25 cellular contexts compared by ENCODE assay signal in the genomic region with DNA sequence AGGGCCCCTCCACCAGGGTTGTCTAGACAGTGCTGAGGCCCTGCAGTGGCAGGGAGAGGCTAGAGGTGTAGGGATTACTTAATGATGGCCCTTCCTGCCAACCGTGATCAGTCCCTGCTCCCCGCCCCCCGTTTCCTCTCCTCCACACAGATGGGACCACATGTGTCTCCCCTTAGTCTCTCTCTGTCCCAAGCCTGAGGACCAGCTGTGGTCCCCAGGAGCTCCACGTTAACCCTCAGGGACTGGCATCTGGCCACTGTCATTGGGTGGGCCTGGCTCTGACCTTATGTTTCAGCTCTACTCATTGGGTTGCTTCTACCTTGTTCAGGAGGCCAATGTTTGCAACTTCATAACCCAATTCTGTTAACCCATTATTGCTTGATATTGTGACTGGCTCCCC.
"Had no signal": no experiment of that assay in that cellular context is flagged by ENCODE, and none has a peak within 500 bp of the region (broad histone marks: within the 10 kb centered on the region; RNA-seq: fewer than 3 reads in every experiment).

No MANE protein-coding gene starts in this region.

- ATAC-seq: activated CD4-positive, alpha-beta T cell treated with anti-CD3 and anti-CD28 coated beads for 36 hours; effector memory CD8-positive, alpha-beta T cell; gastroesophageal sphincter; T-helper 17 cell had no signal

- H3K27me3 ChIP-seq: adrenal gland, ascending aorta, brain microvascular endothelial cell, colonic mucosa, dorsolateral prefrontal cortex, gastroesophageal sphincter, heart left ventricle, neutrophil, ovary, stomach had no signal

- H3K27ac ChIP-seq: adrenal gland, ascending aorta, brain microvascular endothelial cell, colonic mucosa, dorsolateral prefrontal cortex, gastroesophageal sphincter, heart left ventricle, neutrophil, ovary, prostate gland, stomach had no signal

- H3K4me1 Mint-ChIP-seq: activated CD4-positive, alpha-beta T cell treated with anti-CD3 and anti-CD28 coated beads for 36 hours; activated naive CD4-positive, alpha-beta T cell treated with anti-CD3 and anti-CD28 coated beads, Interleukin-2, amount 50 U/mL, for 24 hours had no signal

- H3K9me3 Mint-ChIP-seq: activated B cell treated with CpG ODN at 0.5 μM for 24 hours; activated naive CD4-positive, alpha-beta T cell treated with anti-CD3 and anti-CD28 coated beads, Interleukin-2, amount 50 U/mL, for 24 hours; effector memory CD8-positive, alpha-beta T cell; natural killer cell treated with Interleukin-12 subunit alpha and Interleukin-12 subunit beta and Interleukin-15 and Interleukin-18, amount 100 ng/mL, for 72 hours; type B pancreatic cell had no signal

- H3K27me3 Mint-ChIP-seq: activated naive CD4-positive, alpha-beta T cell treated with anti-CD3 and anti-CD28 coated beads, Interleukin-2, amount 50 U/mL, for 24 hours had no signal

- H3K4me1 ChIP-seq: adrenal gland, colonic mucosa, gastroesophageal sphincter, prostate gland, stomach had no signal

- FAIRE-seq: islet of Langerhans had no signal

- H3K27ac Mint-ChIP-seq: activated B cell treated with CpG ODN at 0.5 μM for 24 hours; activated CD4-positive, alpha-beta T cell treated with anti-CD3 and anti-CD28 coated beads for 36 hours; activated naive CD4-positive, alpha-beta T cell treated with anti-CD3 and anti-CD28 coated beads, Interleukin-2, amount 50 U/mL, for 24 hours; memory B cell; natural killer cell treated with Interleukin-12 subunit alpha and Interleukin-12 subunit beta and Interleukin-15 and Interleukin-18, amount 100 ng/mL, for 72 hours; T-helper 17 cell; type B pancreatic cell had no signal

- H3K9me3 ChIP-seq: adrenal gland, ascending aorta, colonic mucosa, gastroesophageal sphincter, heart left ventricle, neutrophil, ovary, prostate gland, stomach had no signal

- H3K4me3 ChIP-seq: adrenal gland, ascending aorta, colonic mucosa, dorsolateral prefrontal cortex, gastroesophageal sphincter, heart left ventricle, ovary, prostate gland, stomach had no signal

- DNase-seq: activated B cell treated with CpG ODN at 0.5 μM for 24 hours; activated CD4-positive, alpha-beta T cell treated with anti-CD3 and anti-CD28 coated beads for 36 hours; activated CD4-positive, alpha-beta T cell treated with anti-CD3 and anti-CD28 coated beads, Interleukin-2, amount 50 U/mL, for 48 hours; activated effector memory CD4-positive, alpha-beta T cell treated with anti-CD3 and anti-CD28 coated beads, Interleukin-2, amount 50 U/mL, for 16 hours; brain microvascular endothelial cell; central memory CD4-positive, alpha-beta T cell; colonic mucosa; dorsolateral prefrontal cortex; effector memory CD8-positive, alpha-beta T cell; left cardiac atrium; ovary; stimulated activated CD4-positive, alpha-beta T cell treated with anti-CD3 and anti-CD28 coated beads, Interleukin-4, amount 100 ng/mL, for 24 hours; stomach; T-helper 17 cell had no signal

- H3K36me3 Mint-ChIP-seq: natural killer cell treated with Interleukin-12 subunit alpha and Interleukin-12 subunit beta and Interleukin-15 and Interleukin-18, amount 100 ng/mL, for 72 hours had no signal

- H3K4me3 Mint-ChIP-seq: activated B cell treated with CpG ODN at 0.5 μM for 24 hours; activated CD4-positive, alpha-beta T cell treated with anti-CD3 and anti-CD28 coated beads for 36 hours; activated naive CD4-positive, alpha-beta T cell treated with anti-CD3 and anti-CD28 coated beads, Interleukin-2, amount 50 U/mL, for 24 hours; effector memory CD8-positive, alpha-beta T cell; memory B cell; natural killer cell treated with Interleukin-12 subunit alpha and Interleukin-12 subunit beta and Interleukin-15 and Interleukin-18, amount 100 ng/mL, for 72 hours; type B pancreatic cell had no signal

- H3K36me3 ChIP-seq: adrenal gland, ascending aorta, brain microvascular endothelial cell, colonic mucosa, ovary, prostate gland had no signal
